ENCODE assay signal across 1 cellular context in the genomic region with DNA sequence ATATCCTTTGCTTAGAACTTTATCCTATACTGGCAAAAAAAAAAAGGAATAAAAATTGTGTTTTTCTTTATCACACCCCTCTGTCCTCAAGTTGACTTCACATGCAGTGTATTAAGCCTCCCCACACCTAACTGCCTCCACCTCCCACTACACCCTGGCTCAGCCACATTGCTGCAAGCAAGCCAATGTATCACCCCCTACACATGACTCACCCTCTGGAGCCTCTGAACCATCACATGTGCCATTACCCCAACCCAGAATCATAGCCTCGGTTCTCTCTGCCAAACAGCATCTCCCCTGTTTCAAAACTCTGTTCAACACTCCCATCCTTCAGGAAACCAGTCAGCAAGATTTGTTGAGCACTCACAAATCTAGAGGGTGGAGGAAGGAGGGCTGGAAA.
TF ChIP-seq lines count a peak whose summit lies in the region.

No MANE protein-coding gene starts in this region.

TF ChIP-seq in K562, 482 proteins besides CTCF, POLR2A, EP300 and RAD21 (continued from another document):
- peak; percentile 29 for TF ChIP-seq ATF3 (IDR thresholded peaks at IDR 0.05)
- no peak for TF ChIP-seq ATF3 (CRISPR knock-in tag; conservative IDR thresholded peaks at IDR 0.05)
